ENCODE assay signal across 8 cellular contexts in the genomic region with DNA sequence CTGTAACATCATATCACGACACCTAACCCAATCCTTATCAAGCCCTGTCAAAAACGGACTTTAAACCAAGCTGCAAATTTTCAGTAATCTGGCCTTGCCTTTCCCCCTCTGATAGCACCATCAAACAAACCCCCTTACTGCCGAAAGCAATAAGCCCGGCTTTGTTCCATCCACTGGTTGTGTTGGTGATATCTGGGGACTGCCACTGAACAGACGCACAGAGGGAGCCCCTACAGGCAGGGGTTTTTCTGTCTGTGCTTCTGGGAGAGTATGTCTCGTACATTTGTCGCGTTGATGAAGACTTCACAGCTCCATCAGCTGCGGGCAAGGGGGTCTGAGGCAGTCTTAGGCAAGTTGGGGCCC. TPM values are rescaled to one million over a fixed set of nuclear protein-coding genes. Genes with fewer than 3 reads are reported as not detected.
DNase-seq lines count a peak whose midpoint lies in the region; ATAC-seq and TF ChIP-seq lines count a peak whose summit lies in the region.

No MANE protein-coding gene starts in this region.

- WGBS in aorta, 2 donors: 72 to 76% methylated on average over 9 of the region's 9 CpGs

- H3K36me3 ChIP-seq in brain microvascular endothelial cell (replicated peaks) (peaks cover 26% of the 10 kb centered on the region), mucosa of descending colon (ENCODE audit: low read depth) (no peaks in the 10 kb centered on the region), aorta (ENCODE audit: control insufficient read depth in 1 of 2, insufficient read depth in 2 of 2, low read length in 1 of 2) (peaks cover 0 to 3% of the 10 kb centered on the region in 2 donors)

- H3K9me3 ChIP-seq in mucosa of descending colon (no peaks in the 10 kb centered on the region), aorta (ENCODE audit: control insufficient read depth, low read length) (no peaks in the 10 kb centered on the region)

- H3K27me3 ChIP-seq in brain microvascular endothelial cell (replicated peaks): no peaks in the 10 kb centered on the region
- no peaks in the 10 kb centered on the region for H3K27me3 ChIP-seq in aorta (ENCODE audit: control insufficient read depth in 1 of 2, insufficient read depth in 2 of 2, low read length in 1 of 2)

- in situ Hi-C loops in brain microvascular endothelial cell (cut with HindIII; ENCODE audit: low pct_ligation_motif_present, low sequenced_read_pairs): no loop called here

- H3K4me3 ChIP-seq in GM08714 (ENCODE audit: low read length) (peak overlapping the region; percentile 30; the same call in 1 of the 2 replicates), brain microvascular endothelial cell (ENCODE audit: low read depth, low read length) (peak overlapping the region; percentile 71), mucosa of descending colon (no peak overlapping the region), aorta (ENCODE audit: low read length in 2 of 2) (peak overlapping the region in 1 of 2 donors; percentile 50)

- ATAC-seq in mucosa of descending colon (peak; percentile 7), GM21619 (IDR thresholded peaks at IDR 0.05; ENCODE audit: unreplicated experiment) (no peak), GM21367 (IDR thresholded peaks at IDR 0.05; ENCODE audit: unreplicated experiment) (no peak), aorta (ENCODE audit: low FRiP score) (no peak)

- TF ChIP-seq CTCF in brain microvascular endothelial cell (IDR thresholded peaks at IDR 0.05; ENCODE audit: low read depth, low read length, missing control alignments): peak; percentile 31
- TF ChIP-seq CTCF in mucosa of descending colon (IDR thresholded peaks at IDR 0.05): no peak

- no peak overlapping the region for H3K27ac ChIP-seq in brain microvascular endothelial cell
- H3K27ac ChIP-seq in aorta (ENCODE audit: low read depth in 1 of 2, low read length in 2 of 2): no peak overlapping the region

- H3K4me1 ChIP-seq in mucosa of descending colon (ENCODE audit: low read depth): peaks cover 24% of the 10 kb centered on the region
- H3K4me1 ChIP-seq in aorta (ENCODE audit: control insufficient read depth in 1 of 2, insufficient read depth in 2 of 2, low read length in 2 of 2): no peaks in the 10 kb centered on the region

- DNase-seq in HuH-7.5 (ENCODE audit: low spot score) (peak; percentile 52), brain microvascular endothelial cell (no peak), mucosa of descending colon (peak in 1 of 3 donors; percentile 32), putamen (ENCODE audit: low spot score) (no peak), aorta (no peak)

- intact Hi-C loops in mucosa of descending colon (cut with DNase I, micrococcal nuclease): no loop called here
- intact Hi-C loops in aorta (cut with DNase I): loop anchor here in 1 of 2 donors (2.0 kb wide), 1 partner anchor 24 kb away; no protein-coding TSS in a partner anchor

RNA-seq across cellular contexts. Expression of a gene that starts 0.6 kb away (rescaled TPM):
- 10 to 100 TPM in 1 of 3 donors, 1 to 10 TPM in 2; 4.6 to 10.3 (median 5.8) TPM for total RNA-seq in mucosa of descending colon
- total RNA-seq in aorta: 10 to 100 TPM; 33.6 to 35.4 TPM
- 10 to 100 TPM in 1 of 2 donors, 1 to 10 TPM in 1; 9.6 to 13.6 TPM for polyA plus RNA-seq in aorta

RNA-seq across cellular contexts. Expression of a gene that starts 36.0 kb away (rescaled TPM):
- total RNA-seq in mucosa of descending colon (100 to 1,000 TPM in 1 of 3 donors, 10 to 100 TPM in 2; 53.5 to 141 (median 57.2) TPM), aorta (10 to 100 TPM; 70.6 to 76.7 TPM)
- polyA plus RNA-seq in aorta: 10 to 100 TPM; 37.1 to 70.9 TPM
